Comparison of ENCODE assay signal across 3 cellular contexts in genomic region chr20:11499235-11499634, GRCh38.
TF ChIP-seq lines count a peak whose summit lies in the region.

No MANE protein-coding gene starts in this region.

TF ChIP-seq in SK-N-SH treated with all-trans-retinoic acid at 6 μM for 48 hours, 23 proteins besides CTCF, POLR2A, EP300 and RAD21 (continued from another document):
- TF ChIP-seq POU6F1 (CRISPR knock-in tag; IDR thresholded peaks at IDR 0.05; ENCODE audit: borderline replicate concordance, low read depth) = no peak
- no peak for TF ChIP-seq OSR1 (CRISPR knock-in tag; IDR thresholded peaks at IDR 0.05)
- TF ChIP-seq ZC3H10 (CRISPR knock-in tag; IDR thresholded peaks at IDR 0.05) = no peak
- no peak for TF ChIP-seq CSDC2 (CRISPR knock-in tag; IDR thresholded peaks at IDR 0.05)
- TF ChIP-seq GLIS3 (CRISPR knock-in tag; IDR thresholded peaks at IDR 0.05) = no peak
- no peak for TF ChIP-seq TCF4 (CRISPR knock-in tag; IDR thresholded peaks at IDR 0.05; ENCODE audit: borderline replicate concordance)
- no peak for TF ChIP-seq ZNF565 (CRISPR knock-in tag; conservative IDR thresholded peaks at IDR 0.05; ENCODE audit: low read depth)
- TF ChIP-seq TOX (CRISPR knock-in tag; IDR thresholded peaks at IDR 0.05; ENCODE audit: borderline replicate concordance) = no peak
- TF ChIP-seq RARB (CRISPR knock-in tag; IDR thresholded peaks at IDR 0.05) = no peak
- TF ChIP-seq ARNTL (CRISPR knock-in tag; IDR thresholded peaks at IDR 0.05; ENCODE audit: borderline replicate concordance, low read depth) = no peak

TF ChIP-seq in SK-N-SH, 30 proteins besides CTCF, POLR2A, EP300 and RAD21 (continued from another document):
- TF ChIP-seq RXRA (IDR thresholded peaks at IDR 0.05; ENCODE audit: borderline replicate concordance, low read depth) (no peak), SIN3A (IDR thresholded peaks at IDR 0.05; ENCODE audit: borderline replicate concordance, low read depth, low read length) (no peak), GATA2 (CRISPR knock-in tag; IDR thresholded peaks at IDR 0.05) (no peak), FOXJ3 (CRISPR knock-in tag; IDR thresholded peaks at IDR 0.05) (no peak), PBX3 (IDR thresholded peaks at IDR 0.05) (no peak), TAF1 (IDR thresholded peaks at IDR 0.05; ENCODE audit: borderline replicate concordance, low read depth, low read length) (no peak), JUND (IDR thresholded peaks at IDR 0.05) (no peak), FOSL2 (IDR thresholded peaks at IDR 0.05; ENCODE audit: borderline replicate concordance, low read depth) (no peak)
- TF ChIP-seq, protein P1, sequence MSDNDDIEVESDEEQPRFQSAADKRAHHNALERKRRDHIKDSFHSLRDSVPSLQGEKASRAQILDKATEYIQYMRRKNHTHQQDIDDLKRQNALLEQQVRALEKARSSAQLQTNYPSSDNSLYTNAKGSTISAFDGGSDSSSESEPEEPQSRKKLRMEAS (IDR thresholded peaks at IDR 0.05; ENCODE audit: low read depth) = no peak

TF ChIP-seq in WTC11, 78 proteins besides CTCF, POLR2A, EP300 and RAD21:
- TF ChIP-seq, protein P2, sequence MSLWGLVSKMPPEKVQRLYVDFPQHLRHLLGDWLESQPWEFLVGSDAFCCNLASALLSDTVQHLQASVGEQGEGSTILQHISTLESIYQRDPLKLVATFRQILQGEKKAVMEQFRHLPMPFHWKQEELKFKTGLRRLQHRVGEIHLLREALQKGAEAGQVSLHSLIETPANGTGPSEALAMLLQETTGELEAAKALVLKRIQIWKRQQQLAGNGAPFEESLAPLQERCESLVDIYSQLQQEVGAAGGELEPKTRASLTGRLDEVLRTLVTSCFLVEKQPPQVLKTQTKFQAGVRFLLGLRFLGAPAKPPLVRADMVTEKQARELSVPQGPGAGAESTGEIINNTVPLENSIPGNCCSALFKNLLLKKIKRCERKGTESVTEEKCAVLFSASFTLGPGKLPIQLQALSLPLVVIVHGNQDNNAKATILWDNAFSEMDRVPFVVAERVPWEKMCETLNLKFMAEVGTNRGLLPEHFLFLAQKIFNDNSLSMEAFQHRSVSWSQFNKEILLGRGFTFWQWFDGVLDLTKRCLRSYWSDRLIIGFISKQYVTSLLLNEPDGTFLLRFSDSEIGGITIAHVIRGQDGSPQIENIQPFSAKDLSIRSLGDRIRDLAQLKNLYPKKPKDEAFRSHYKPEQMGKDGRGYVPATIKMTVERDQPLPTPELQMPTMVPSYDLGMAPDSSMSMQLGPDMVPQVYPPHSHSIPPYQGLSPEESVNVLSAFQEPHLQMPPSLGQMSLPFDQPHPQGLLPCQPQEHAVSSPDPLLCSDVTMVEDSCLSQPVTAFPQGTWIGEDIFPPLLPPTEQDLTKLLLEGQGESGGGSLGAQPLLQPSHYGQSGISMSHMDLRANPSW (CRISPR knock-in tag; conservative IDR thresholded peaks at IDR 0.05; ENCODE audit: low read depth) = no peak
- TF ChIP-seq HMGA2 (CRISPR knock-in tag; IDR thresholded peaks at IDR 0.05) (no peak), ZBTB43 (CRISPR knock-in tag; IDR thresholded peaks at IDR 0.05) (no peak), NR2C2 (CRISPR knock-in tag; IDR thresholded peaks at IDR 0.05) (no peak), EMX1 (CRISPR knock-in tag; IDR thresholded peaks at IDR 0.05) (no peak), TCF7 (CRISPR knock-in tag; IDR thresholded peaks at IDR 0.05; ENCODE audit: low read depth) (no peak), MLX (CRISPR knock-in tag; IDR thresholded peaks at IDR 0.05) (no peak)
